ENCODE assay signal across 40 cellular contexts in the genomic region with DNA sequence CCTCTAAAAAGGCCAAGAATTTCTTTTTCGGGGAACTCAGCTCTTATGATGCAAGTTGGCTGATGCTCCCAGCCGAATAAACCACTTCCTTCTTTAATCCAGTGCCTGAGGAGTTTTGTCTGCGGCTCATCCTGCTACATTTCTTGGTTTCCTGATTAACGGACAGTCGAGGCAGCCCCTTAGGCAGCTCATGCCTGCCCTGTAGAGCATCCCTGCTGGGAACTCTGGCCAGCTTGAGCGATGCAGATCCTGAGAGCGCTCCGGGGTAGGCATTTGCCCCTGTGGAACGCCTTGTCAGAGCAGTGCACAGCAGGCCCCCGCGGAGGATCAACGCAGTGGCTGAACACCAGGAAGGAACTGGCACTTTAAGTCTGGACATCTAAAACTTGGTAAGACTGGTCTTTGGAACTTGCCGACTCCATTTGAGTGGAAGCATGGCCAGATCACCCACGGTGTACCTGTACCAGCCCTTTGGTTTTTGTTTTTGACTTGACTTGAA. TPM values are rescaled to one million over a fixed set of nuclear protein-coding genes. Genes with fewer than 3 reads are reported as not detected.
"Had no signal": no experiment of that assay in that cellular context is flagged by ENCODE, and none has a peak within 500 bp of the region (broad histone marks: within the 10 kb centered on the region; RNA-seq: fewer than 3 reads in every experiment).

No MANE protein-coding gene starts in this region.

- FAIRE-seq: colon, endometrium, endothelial cell of umbilical vein had no signal

- H3K4me3 ChIP-seq: adrenal gland, body of pancreas, esophagus squamous epithelium, gastroesophageal sphincter, heart right ventricle had no signal

- H3K36me3 ChIP-seq: adrenal gland, esophagus squamous epithelium, gastroesophageal sphincter, heart right ventricle had no signal

- ATAC-seq: activated CD4-positive, alpha-beta T cell treated with anti-CD3 and anti-CD28 coated beads for 36 hours; activated CD8-positive, alpha-beta memory T cell treated with anti-CD3 and anti-CD28 coated beads, Interleukin-2, amount 10 ng/mL, durations not matched to agents 7 days and 5 days; activated CD8-positive, alpha-beta T cell treated with anti-CD3 and anti-CD28 coated beads, Interleukin-2, amount 10 ng/mL, durations not matched to agents 7 days and 5 days; activated naive CD8-positive, alpha-beta T cell treated with anti-CD3 and anti-CD28 coated beads, Interleukin-2, amount 50 U/mL, for 24 hours; body of pancreas; gastroesophageal sphincter; heart right ventricle had no signal

- H3K4me1 ChIP-seq: adrenal gland, body of pancreas, esophagus squamous epithelium, gastroesophageal sphincter, heart right ventricle had no signal

- H3K27ac ChIP-seq: adrenal gland, body of pancreas, epithelial cell of prostate, esophagus squamous epithelium, gastroesophageal sphincter, heart right ventricle had no signal

- H3K9me3 ChIP-seq: adrenal gland, body of pancreas, esophagus squamous epithelium, gastroesophageal sphincter had no signal

- H3K27me3 ChIP-seq: body of pancreas, esophagus squamous epithelium, gastroesophageal sphincter, heart right ventricle had no signal

- DNase-seq: activated CD4-positive, alpha-beta T cell treated with anti-CD3 and anti-CD28 coated beads for 36 hours; activated CD4-positive, alpha-beta T cell treated with anti-CD3 and anti-CD28 coated beads, Interleukin-2, amount 10 ng/mL, durations not matched to agents 7 days and 5 days; activated CD4-positive, alpha-beta T cell treated with anti-CD3 and anti-CD28 coated beads, Interleukin-2, amount 50 U/mL, for 48 hours; activated CD4-positive, CD25-positive, alpha-beta regulatory T cell; activated CD4-positive, CD25-positive, alpha-beta regulatory T cell treated with anti-CD3 and anti-CD28 coated beads, Interleukin-2, amount 50 U/mL, for 72 hours; activated CD8-positive, alpha-beta memory T cell treated with anti-CD3 and anti-CD28 coated beads, Interleukin-2, amount 10 ng/mL, durations not matched to agents 7 days and 5 days; activated CD8-positive, alpha-beta memory T cell treated with anti-CD3 and anti-CD28 coated beads, Interleukin-2, amount 50 U/mL, for 4 hours; activated CD8-positive, alpha-beta T cell treated with anti-CD3 and anti-CD28 coated beads, Interleukin-2, amount 10 ng/mL, durations not matched to agents 7 days and 5 days; activated effector memory CD4-positive, alpha-beta T cell treated with anti-CD3 and anti-CD28 coated beads, Interleukin-2, amount 50 U/mL, for 16 hours; activated naive CD4-positive, alpha-beta T cell treated with anti-CD3 and anti-CD28 coated beads for 36 hours; activated naive CD8-positive, alpha-beta T cell treated with anti-CD3 and anti-CD28 coated beads for 36 hours; activated naive CD8-positive, alpha-beta T cell treated with anti-CD3 and anti-CD28 coated beads, Interleukin-2, amount 50 U/mL, for 24 hours; activated T-cell treated with anti-CD3 and anti-CD28 coated beads, Interleukin-2, amount 50 U/mL, for 1 hour; activated T-cell treated with anti-CD3 and anti-CD28 coated beads, Interleukin-2, amount 50 U/mL, for 48 hours; adrenal gland; amygdala; body of pancreas; caudate nucleus; cortex of kidney; dermis blood vessel endothelial cell; effector CD8-positive, alpha-beta T cell; esophagus squamous epithelium; foreskin melanocyte; heart right ventricle; T-helper 2 cell had no signal

RNA-seq across cellular contexts. Expression of a gene that starts 3.1 kb away (rescaled TPM):
- total RNA-seq: activated CD4-positive, alpha-beta T cell treated with anti-CD3 and anti-CD28 coated beads for 36 hours; activated CD4-positive, alpha-beta T cell treated with anti-CD3 and anti-CD28 coated beads, Interleukin-2, amount 10 ng/mL, durations not matched to agents 7 days and 5 days; activated CD8-positive, alpha-beta memory T cell treated with anti-CD3 and anti-CD28 coated beads for 36 hours; activated CD8-positive, alpha-beta memory T cell treated with anti-CD3 and anti-CD28 coated beads, Interleukin-2, amount 10 ng/mL, durations not matched to agents 7 days and 5 days; activated CD8-positive, alpha-beta T cell treated with anti-CD3 and anti-CD28 coated beads, Interleukin-2, amount 10 ng/mL, durations not matched to agents 7 days and 5 days; activated naive CD4-positive, alpha-beta T cell treated with anti-CD3 and anti-CD28 coated beads for 36 hours; activated naive CD8-positive, alpha-beta T cell treated with anti-CD3 and anti-CD28 coated beads for 36 hours; activated T-helper 1 cell treated with anti-CD3 and anti-CD28 coated beads, Interleukin-12 subunit alpha, Interleukin-12 subunit beta, Interleukin-2, Interleukin-4 antibody, amounts not matched to agents 30 ng/mL and 10 ng/mL and 1 ng/mL, durations not matched to agents 14 hours and 24 hours and 36 hours; activated T-helper 2 cell treated with anti-CD3 and anti-CD28 coated beads, Interferon-gamma antibody, Interleukin-2, Interleukin-4, amounts not matched to agents 10 μg/mL and 5 μg/mL and 100 μg/mL, durations not matched to agents 14 hours and 24 hours and 36 hours; adrenal gland; aorta; body of pancreas; chondrocyte; dermis blood vessel endothelial cell; endothelial cell of umbilical vein; esophagus squamous epithelium; fibroblast of lung; fibroblast of villous mesenchyme; gastroesophageal sphincter; glomerular endothelial cell; heart right ventricle; T-helper 1 cell treated with Interleukin-12 subunit alpha and Interleukin-12 subunit beta and Interleukin-4 antibody, amounts not matched to agents 30 ng/mL and 1 ng/mL, for 36 hours had no signal
- polyA plus RNA-seq: adrenal gland, aorta, endothelial cell of umbilical vein, esophagus, fibroblast of lung, heart right ventricle had no signal

RNA-seq across cellular contexts. Expression of a gene that starts 3.4 kb away (rescaled TPM):
- total RNA-seq: activated CD4-positive, alpha-beta T cell treated with anti-CD3 and anti-CD28 coated beads for 36 hours; activated CD4-positive, alpha-beta T cell treated with anti-CD3 and anti-CD28 coated beads, Interleukin-2, amount 10 ng/mL, durations not matched to agents 7 days and 5 days; activated CD8-positive, alpha-beta memory T cell treated with anti-CD3 and anti-CD28 coated beads for 36 hours; activated CD8-positive, alpha-beta memory T cell treated with anti-CD3 and anti-CD28 coated beads, Interleukin-2, amount 10 ng/mL, durations not matched to agents 7 days and 5 days; activated CD8-positive, alpha-beta T cell treated with anti-CD3 and anti-CD28 coated beads, Interleukin-2, amount 10 ng/mL, durations not matched to agents 7 days and 5 days; activated naive CD4-positive, alpha-beta T cell treated with anti-CD3 and anti-CD28 coated beads for 36 hours; activated naive CD8-positive, alpha-beta T cell treated with anti-CD3 and anti-CD28 coated beads for 36 hours; activated T-helper 1 cell treated with anti-CD3 and anti-CD28 coated beads, Interleukin-12 subunit alpha, Interleukin-12 subunit beta, Interleukin-2, Interleukin-4 antibody, amounts not matched to agents 30 ng/mL and 10 ng/mL and 1 ng/mL, durations not matched to agents 14 hours and 24 hours and 36 hours; activated T-helper 2 cell treated with anti-CD3 and anti-CD28 coated beads, Interferon-gamma antibody, Interleukin-2, Interleukin-4, amounts not matched to agents 10 μg/mL and 5 μg/mL and 100 μg/mL, durations not matched to agents 14 hours and 24 hours and 36 hours; adrenal gland; aorta; body of pancreas; chondrocyte; dermis blood vessel endothelial cell; endothelial cell of umbilical vein; esophagus squamous epithelium; fibroblast of lung; fibroblast of villous mesenchyme; gastroesophageal sphincter; glomerular endothelial cell; heart right ventricle; T-helper 1 cell treated with Interleukin-12 subunit alpha and Interleukin-12 subunit beta and Interleukin-4 antibody, amounts not matched to agents 30 ng/mL and 1 ng/mL, for 36 hours had no signal
- polyA plus RNA-seq: aorta, endothelial cell of umbilical vein, esophagus, heart right ventricle had no signal

RNA-seq across cellular contexts. Expression of a gene that starts 18.5 kb away (rescaled TPM):
- total RNA-seq: activated CD4-positive, alpha-beta T cell treated with anti-CD3 and anti-CD28 coated beads for 36 hours; activated CD4-positive, alpha-beta T cell treated with anti-CD3 and anti-CD28 coated beads, Interleukin-2, amount 10 ng/mL, durations not matched to agents 7 days and 5 days; activated CD8-positive, alpha-beta memory T cell treated with anti-CD3 and anti-CD28 coated beads for 36 hours; activated CD8-positive, alpha-beta memory T cell treated with anti-CD3 and anti-CD28 coated beads, Interleukin-2, amount 10 ng/mL, durations not matched to agents 7 days and 5 days; activated CD8-positive, alpha-beta T cell treated with anti-CD3 and anti-CD28 coated beads, Interleukin-2, amount 10 ng/mL, durations not matched to agents 7 days and 5 days; activated naive CD4-positive, alpha-beta T cell treated with anti-CD3 and anti-CD28 coated beads for 36 hours; activated naive CD8-positive, alpha-beta T cell treated with anti-CD3 and anti-CD28 coated beads for 36 hours; activated T-helper 1 cell treated with anti-CD3 and anti-CD28 coated beads, Interleukin-12 subunit alpha, Interleukin-12 subunit beta, Interleukin-2, Interleukin-4 antibody, amounts not matched to agents 30 ng/mL and 10 ng/mL and 1 ng/mL, durations not matched to agents 14 hours and 24 hours and 36 hours; activated T-helper 2 cell treated with anti-CD3 and anti-CD28 coated beads, Interferon-gamma antibody, Interleukin-2, Interleukin-4, amounts not matched to agents 10 μg/mL and 5 μg/mL and 100 μg/mL, durations not matched to agents 14 hours and 24 hours and 36 hours; adrenal gland; aorta; body of pancreas; chondrocyte; dermis blood vessel endothelial cell; endothelial cell of umbilical vein; esophagus squamous epithelium; fibroblast of lung; fibroblast of villous mesenchyme; gastroesophageal sphincter; glomerular endothelial cell; heart right ventricle; T-helper 1 cell treated with Interleukin-12 subunit alpha and Interleukin-12 subunit beta and Interleukin-4 antibody, amounts not matched to agents 30 ng/mL and 1 ng/mL, for 36 hours had no signal
- polyA plus RNA-seq: adrenal gland, aorta, endothelial cell of umbilical vein, esophagus, fibroblast of lung, heart right ventricle had no signal

RNA-seq across cellular contexts. Expression of a gene that starts 35.8 kb away (rescaled TPM):
- total RNA-seq: activated CD4-positive, alpha-beta T cell treated with anti-CD3 and anti-CD28 coated beads for 36 hours; activated CD4-positive, alpha-beta T cell treated with anti-CD3 and anti-CD28 coated beads, Interleukin-2, amount 10 ng/mL, durations not matched to agents 7 days and 5 days; activated CD8-positive, alpha-beta memory T cell treated with anti-CD3 and anti-CD28 coated beads for 36 hours; activated CD8-positive, alpha-beta memory T cell treated with anti-CD3 and anti-CD28 coated beads, Interleukin-2, amount 10 ng/mL, durations not matched to agents 7 days and 5 days; activated CD8-positive, alpha-beta T cell treated with anti-CD3 and anti-CD28 coated beads, Interleukin-2, amount 10 ng/mL, durations not matched to agents 7 days and 5 days; activated naive CD4-positive, alpha-beta T cell treated with anti-CD3 and anti-CD28 coated beads for 36 hours; activated naive CD8-positive, alpha-beta T cell treated with anti-CD3 and anti-CD28 coated beads for 36 hours; activated T-helper 1 cell treated with anti-CD3 and anti-CD28 coated beads, Interleukin-12 subunit alpha, Interleukin-12 subunit beta, Interleukin-2, Interleukin-4 antibody, amounts not matched to agents 30 ng/mL and 10 ng/mL and 1 ng/mL, durations not matched to agents 14 hours and 24 hours and 36 hours; activated T-helper 2 cell treated with anti-CD3 and anti-CD28 coated beads, Interferon-gamma antibody, Interleukin-2, Interleukin-4, amounts not matched to agents 10 μg/mL and 5 μg/mL and 100 μg/mL, durations not matched to agents 14 hours and 24 hours and 36 hours; adrenal gland; aorta; body of pancreas; chondrocyte; dermis blood vessel endothelial cell; endothelial cell of umbilical vein; esophagus squamous epithelium; fibroblast of lung; fibroblast of villous mesenchyme; gastroesophageal sphincter; glomerular endothelial cell; heart right ventricle; T-helper 1 cell treated with Interleukin-12 subunit alpha and Interleukin-12 subunit beta and Interleukin-4 antibody, amounts not matched to agents 30 ng/mL and 1 ng/mL, for 36 hours had no signal
- polyA plus RNA-seq: adrenal gland, aorta, endothelial cell of umbilical vein, esophagus, fibroblast of lung, heart right ventricle had no signal

RNA-seq across cellular contexts. Expression of a gene that starts 53.1 kb away (rescaled TPM):
- total RNA-seq: activated CD4-positive, alpha-beta T cell treated with anti-CD3 and anti-CD28 coated beads for 36 hours; activated CD4-positive, alpha-beta T cell treated with anti-CD3 and anti-CD28 coated beads, Interleukin-2, amount 10 ng/mL, durations not matched to agents 7 days and 5 days; activated CD8-positive, alpha-beta memory T cell treated with anti-CD3 and anti-CD28 coated beads for 36 hours; activated CD8-positive, alpha-beta memory T cell treated with anti-CD3 and anti-CD28 coated beads, Interleukin-2, amount 10 ng/mL, durations not matched to agents 7 days and 5 days; activated CD8-positive, alpha-beta T cell treated with anti-CD3 and anti-CD28 coated beads, Interleukin-2, amount 10 ng/mL, durations not matched to agents 7 days and 5 days; activated naive CD4-positive, alpha-beta T cell treated with anti-CD3 and anti-CD28 coated beads for 36 hours; activated naive CD8-positive, alpha-beta T cell treated with anti-CD3 and anti-CD28 coated beads for 36 hours; activated T-helper 1 cell treated with anti-CD3 and anti-CD28 coated beads, Interleukin-12 subunit alpha, Interleukin-12 subunit beta, Interleukin-2, Interleukin-4 antibody, amounts not matched to agents 30 ng/mL and 10 ng/mL and 1 ng/mL, durations not matched to agents 14 hours and 24 hours and 36 hours; activated T-helper 2 cell treated with anti-CD3 and anti-CD28 coated beads, Interferon-gamma antibody, Interleukin-2, Interleukin-4, amounts not matched to agents 10 μg/mL and 5 μg/mL and 100 μg/mL, durations not matched to agents 14 hours and 24 hours and 36 hours; adrenal gland; aorta; body of pancreas; chondrocyte; dermis blood vessel endothelial cell; endothelial cell of umbilical vein; esophagus squamous epithelium; fibroblast of lung; fibroblast of villous mesenchyme; gastroesophageal sphincter; glomerular endothelial cell; heart right ventricle; T-helper 1 cell treated with Interleukin-12 subunit alpha and Interleukin-12 subunit beta and Interleukin-4 antibody, amounts not matched to agents 30 ng/mL and 1 ng/mL, for 36 hours had no signal
- polyA plus RNA-seq: adrenal gland, aorta, endothelial cell of umbilical vein, esophagus, fibroblast of lung, heart right ventricle had no signal
